9 cellular contexts compared by ENCODE assay signal in genomic region chr5:141604318-141604717, GRCh38. TPM values are rescaled to one million over a fixed set of nuclear protein-coding genes. Genes with fewer than 3 reads are reported as not detected.
A peak's percentile ranks its signal among the peaks of the same experiment; 100 is the strongest.
DNase-seq lines count a peak whose midpoint lies in the region; ATAC-seq and TF ChIP-seq lines count a peak whose summit lies in the region.
"Had no signal": no experiment of that assay in that cellular context is flagged by ENCODE, and none has a peak within 500 bp of the region (broad histone marks: within the 10 kb centered on the region; RNA-seq: fewer than 3 reads in every experiment).

No MANE protein-coding gene starts in this region.

- H2AFZ ChIP-seq in PC-3 (ENCODE audit: low read length) (no peak overlapping the region), MM.1S (ENCODE audit: low read length) (no peak overlapping the region)

- CTCF ChIA-PET in PC-3 (lab: Charles Lee): interaction anchor here (0.7 to 1.1 kb wide), 3 partner anchors 12 to 15 kb away, joined by 3 to 5 read pairs (median 5); partner anchors contain the start of gene DIAPH1

- POLR2A ChIA-PET in PC-3 (lab: Charles Lee; ENCODE audit: unreplicated experiment): no interaction called here

- intact Hi-C loops in PC-3 (cut with micrococcal nuclease): loop anchor here (1.0 kb wide), 1 partner anchor 15 kb away; no protein-coding TSS in a partner anchor
- intact Hi-C loops in colonic mucosa (cut with DNase I): no loop called here

- H3K27me3 ChIP-seq in PC-3 (ENCODE audit: low read length) (no peaks in the 10 kb centered on the region), colonic mucosa (no peaks in the 10 kb centered on the region), MM.1S (replicated peaks; ENCODE audit: insufficient read depth, low read length) (no peaks in the 10 kb centered on the region)

- TF ChIP-seq CTCF in PC-3 (conservative IDR thresholded peaks at IDR 0.05; ENCODE audit: low read depth, low read length): no peak
- no peak for TF ChIP-seq CTCF in colonic mucosa (IDR thresholded peaks at IDR 0.05)
- no peak for TF ChIP-seq CTCF in MM.1S (IDR thresholded peaks at IDR 0.05; ENCODE audit: low read length)

- H3K9ac ChIP-seq in PC-3 (ENCODE audit: low read length) (no peak overlapping the region), colonic mucosa (ENCODE audit: low read depth in 2 of 2, low read length in 2 of 2) (peak overlapping the region in 1 of 2 donors; percentile 30), MM.1S (ENCODE audit: low read length) (no peak overlapping the region)

- peak overlapping the region; percentile 58 for H3K27ac ChIP-seq in PC-3 (ENCODE audit: low read length)
- H3K27ac ChIP-seq in colonic mucosa: peak overlapping the region; percentile 21
- peak overlapping the region; percentile 60 for H3K27ac ChIP-seq in mesodermal cell (ENCODE audit: low read depth, low read length, severe bottlenecking)
- no peak overlapping the region for H3K27ac ChIP-seq in MM.1S (ENCODE audit: low read length)
- H3K27ac ChIP-seq: C4-2B had no signal

- peaks cover 12% of the 10 kb centered on the region; the same call in 1 of the 2 replicates for H4K20me1 ChIP-seq in PC-3 (ENCODE audit: low read length)
- H4K20me1 ChIP-seq in MM.1S (ENCODE audit: insufficient read depth, low read length): 0 out of 2 replicates have a peak, but pooled peaks cover 3% of the 10 kb centered on the region

- H3K4me3 ChIP-seq in PC-3 (ENCODE audit: low read length) (no peak overlapping the region), colonic mucosa (no peak overlapping the region), mesodermal cell (ENCODE audit: extremely low read depth, insufficient read depth, low read length, poor library complexity, severe bottlenecking) (no peak overlapping the region), MM.1S (ENCODE audit: low read length) (no peak overlapping the region)

- H3K36me3 ChIP-seq in PC-3 (ENCODE audit: low read depth, low read length) (no peaks in the 10 kb centered on the region), colonic mucosa (no peaks in the 10 kb centered on the region), mesodermal cell (ENCODE audit: control insufficient read depth, insufficient read depth, low read length) (no peaks in the 10 kb centered on the region), MM.1S (replicated peaks; ENCODE audit: insufficient read depth, low read length) (no peaks in the 10 kb centered on the region)

- peak; percentile 98 for ATAC-seq in PC-3
- no peak for ATAC-seq in HG03439 (IDR thresholded peaks at IDR 0.05; ENCODE audit: unreplicated experiment)

- 88 to 95% methylated on average over 1 to 3 of the region's 3 CpGs for WGBS in mesodermal cell (ENCODE audit: insufficient coverage in 2 of 2), 2 experiments

- peaks cover 22% of the 10 kb centered on the region for H3K4me1 ChIP-seq in PC-3 (ENCODE audit: insufficient read depth, low read length)
- peaks cover 5% of the 10 kb centered on the region for H3K4me1 ChIP-seq in colonic mucosa
- H3K4me1 ChIP-seq in mesodermal cell (ENCODE audit: control insufficient read depth, insufficient read depth, low read length, poor library complexity, severe bottlenecking): peaks cover 9% of the 10 kb centered on the region
- H3K4me1 ChIP-seq in MM.1S (ENCODE audit: low read length): peaks cover 36% of the 10 kb centered on the region

- H3K9me2 ChIP-seq in PC-3 (replicated peaks; ENCODE audit: low read length) (no peaks in the 10 kb centered on the region), MM.1S (replicated peaks; ENCODE audit: insufficient read depth, low read length) (no peaks in the 10 kb centered on the region)

- H3K79me2 ChIP-seq in PC-3 (ENCODE audit: low read length) (peaks cover 98% of the 10 kb centered on the region), MM.1S (ENCODE audit: low read length) (peaks cover 92% of the 10 kb centered on the region)

- DNase-seq in DMS53 (lab: John Stamatoyannopoulos, UW): peak; percentile 58
- DNase-seq in DMS53 treated with DMSO at 0.1 percent for 48 hours (lab: John Stamatoyannopoulos, UW; ENCODE audit: unreplicated experiment): no peak
- peak; percentile 90 for DNase-seq in PC-3
- DNase-seq in colonic mucosa: peak; percentile 53
- no peak for DNase-seq in MM.1S
- DNase-seq in NCI-H187 treated with DMSO at 0.1 percent for 48 hours (lab: John Stamatoyannopoulos, UW): no peak

- H3K4me2 ChIP-seq in PC-3 (ENCODE audit: low read length) (peak overlapping the region; percentile 60), MM.1S (ENCODE audit: low read depth, low read length) (no peak overlapping the region)

- H3F3A ChIP-seq in PC-3 (ENCODE audit: low read length, unreplicated experiment): no peaks in the 10 kb centered on the region
- peaks cover 22% of the 10 kb centered on the region for H3F3A ChIP-seq in MM.1S (ENCODE audit: insufficient read depth, low read length)

- no TSS peak for BruUV-seq in PC-3 (replicated peaks; lab: Mats Ljungman, UMichigan)

- H3K9me3 ChIP-seq in PC-3 (ENCODE audit: low read length) (no peaks in the 10 kb centered on the region), colonic mucosa (no peaks in the 10 kb centered on the region), mesodermal cell (ENCODE audit: control insufficient read depth, low read length) (no peaks in the 10 kb centered on the region), MM.1S (replicated peaks; ENCODE audit: insufficient read depth, low read length) (no peaks in the 10 kb centered on the region)

RNA-seq across cellular contexts. Expression of gene DIAPH1, which starts 14.5 kb away (rescaled TPM):
- 51.9 and 106 TPM in 2 replicates for total RNA-seq in PC-3 (2014; rRNA removed)
- total RNA-seq in colonic mucosa: 100 to 1,000 TPM; 113 to 143 TPM
- 49.3 TPM for polyA plus RNA-seq in mesodermal cell (2013, experiment 1 of 2)
- 45.8 TPM for polyA plus RNA-seq in mesodermal cell (2013, experiment 2 of 2)

RNA-seq across cellular contexts. Expression of gene HDAC3, which starts 32.3 kb away (rescaled TPM):
- 66.8 and 82.9 TPM in 2 replicates for total RNA-seq in PC-3 (2014; rRNA removed)
- 10 to 100 TPM; 36.6 to 44.0 TPM for total RNA-seq in colonic mucosa
- polyA plus RNA-seq in mesodermal cell (2013, experiment 1 of 2): 72.4 TPM
- polyA plus RNA-seq in mesodermal cell (2013, experiment 2 of 2): 66.4 TPM

RNA-seq across cellular contexts. Expression of gene RELL2, which starts 32.5 kb away (rescaled TPM):
- 4.1 and 5.6 TPM in 2 replicates for total RNA-seq in PC-3 (2014; rRNA removed)
- 1 to 10 TPM; 2.1 to 6.7 TPM for total RNA-seq in colonic mucosa
- 4.5 TPM for polyA plus RNA-seq in mesodermal cell (2013, experiment 1 of 2)
- 4.4 TPM for polyA plus RNA-seq in mesodermal cell (2013, experiment 2 of 2)

RNA-seq across cellular contexts. Expression of gene FCHSD1, which starts 46.9 kb away (rescaled TPM):
- 17.2 and 22.7 TPM in 2 replicates for total RNA-seq in PC-3 (2014; rRNA removed)
- total RNA-seq in colonic mucosa: 10 to 100 TPM; 14.1 to 15.4 TPM
- 41.5 TPM for polyA plus RNA-seq in mesodermal cell (2013, experiment 1 of 2)
- 27.4 TPM for polyA plus RNA-seq in mesodermal cell (2013, experiment 2 of 2)

Comparison
In these comparisons a context has a peak if more than half of its experiments do, and no peak if none do; other contexts are left out.
1. DNase-seq: peak in DMS53 (single experiment), PC-3 (single experiment) and colonic mucosa (single experiment); none in DMS53 treated with DMSO at 0.1 percent for 48 hours (single experiment), MM.1S (single experiment) and NCI-H187 treated with DMSO at 0.1 percent for 48 hours (single experiment).